Comparison of ENCODE assay signal across 26 cellular contexts in the genomic region with DNA sequence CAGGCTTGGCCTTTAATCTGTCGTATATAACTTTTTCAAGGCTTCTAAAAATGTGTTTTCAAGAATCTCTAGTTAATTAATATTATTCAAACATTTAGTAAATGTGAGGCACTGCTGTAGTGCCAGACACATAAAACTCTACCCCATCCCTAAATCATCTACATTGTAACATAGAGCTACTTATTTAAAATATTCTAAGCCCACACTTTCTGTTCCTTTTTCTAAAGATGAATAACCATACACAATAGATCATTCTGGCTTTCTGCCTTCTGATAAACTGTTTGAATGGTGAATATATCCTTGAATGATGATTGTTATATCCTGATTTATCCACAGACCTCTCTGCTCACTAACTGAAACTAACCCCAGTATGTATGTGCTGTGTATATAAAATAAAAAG.
"Had no signal": no experiment of that assay in that cellular context is flagged by ENCODE, and none has a peak within 500 bp of the region (broad histone marks: within the 10 kb centered on the region; RNA-seq: fewer than 3 reads in every experiment).

No MANE protein-coding gene starts in this region.

- H3K9me3 ChIP-seq: ascending aorta, gastroesophageal sphincter, right lobe of liver, thoracic aorta had no signal

- H3K27ac Mint-ChIP-seq: activated naive CD4-positive, alpha-beta T cell treated with anti-CD3 and anti-CD28 coated beads, Interleukin-2, amount 10 ng/mL, durations not matched to agents 7 days and 5 days; activated naive CD8-positive, alpha-beta T cell treated with anti-CD3 and anti-CD28 coated beads, Interleukin-2, amount 10 ng/mL, durations not matched to agents 7 days and 5 days; brain; neural progenitor cell; progenitor cell of endocrine pancreas had no signal

- H3K9me3 Mint-ChIP-seq: activated naive CD4-positive, alpha-beta T cell treated with anti-CD3 and anti-CD28 coated beads, Interleukin-2, amount 10 ng/mL, durations not matched to agents 7 days and 5 days; effector memory CD8-positive, alpha-beta T cell had no signal

- H2AFZ ChIP-seq: neural progenitor cell had no signal

- H3K4me2 ChIP-seq: neural progenitor cell had no signal

- H3K4me3 Mint-ChIP-seq: activated naive CD4-positive, alpha-beta T cell treated with anti-CD3 and anti-CD28 coated beads, Interleukin-2, amount 10 ng/mL, durations not matched to agents 7 days and 5 days; activated naive CD8-positive, alpha-beta T cell treated with anti-CD3 and anti-CD28 coated beads, Interleukin-2, amount 10 ng/mL, durations not matched to agents 7 days and 5 days; brain; effector memory CD8-positive, alpha-beta T cell; naive thymus-derived CD8-positive, alpha-beta T cell; neural progenitor cell had no signal

- H3K27me3 ChIP-seq: ascending aorta, cardiac muscle cell, dorsolateral prefrontal cortex, gastroesophageal sphincter, neural progenitor cell, right lobe of liver had no signal

- H3K4me3 ChIP-seq: ascending aorta, cardiac muscle cell, coronary artery, dorsolateral prefrontal cortex, gastroesophageal sphincter, neural progenitor cell, right lobe of liver, thoracic aorta had no signal

- H3K36me3 ChIP-seq: ascending aorta, cardiac muscle cell, gastroesophageal sphincter, neural progenitor cell, right lobe of liver, thoracic aorta had no signal

- H3K4me1 ChIP-seq: ascending aorta, neural progenitor cell, right lobe of liver had no signal

- ATAC-seq: effector memory CD8-positive, alpha-beta T cell; gastroesophageal sphincter; naive thymus-derived CD8-positive, alpha-beta T cell; right lobe of liver; stimulated activated naive CD8-positive, alpha-beta T cell treated with anti-CD3 and anti-CD28 coated beads, Interleukin-15, Interleukin-2, amounts not matched to agents 100 U/mL and 50 U/mL, for 24 hours had no signal

- DNase-seq: activated CD4-positive, alpha-beta T cell treated with anti-CD3 and anti-CD28 coated beads for 48 hours; activated CD4-positive, alpha-beta T cell treated with anti-CD3 and anti-CD28 coated beads, Interleukin-2, amount 50 U/mL, for 48 hours; activated CD8-positive, alpha-beta memory T cell treated with anti-CD3 and anti-CD28 coated beads for 24 hours; activated gamma-delta T cell; activated naive CD4-positive, alpha-beta T cell treated with anti-CD3 and anti-CD28 coated beads, Interleukin-2, amount 10 ng/mL, durations not matched to agents 7 days and 5 days; activated naive CD8-positive, alpha-beta T cell treated with anti-CD3 and anti-CD28 coated beads, Interleukin-2, amount 10 ng/mL, durations not matched to agents 7 days and 5 days; dorsolateral prefrontal cortex; effector memory CD8-positive, alpha-beta T cell; erythroblast; hippocampal formation; midbrain; naive thymus-derived CD8-positive, alpha-beta T cell; occipital lobe; right lobe of liver; stimulated activated CD4-positive, alpha-beta T cell treated with anti-CD3 and anti-CD28 coated beads, Interleukin-2, amount 100 ng/mL, for 48 hours; stimulated activated naive CD8-positive, alpha-beta T cell treated with anti-CD3 and anti-CD28 coated beads, Interleukin-15, Interleukin-2, amounts not matched to agents 100 U/mL and 50 U/mL, for 24 hours; trophoblast cell had no signal

- H3K27ac ChIP-seq: ascending aorta, cardiac muscle cell, coronary artery, dorsolateral prefrontal cortex, gastroesophageal sphincter, neural progenitor cell, right lobe of liver, thoracic aorta had no signal

- H3K9ac ChIP-seq: neural progenitor cell had no signal

- H3K27me3 Mint-ChIP-seq: activated naive CD4-positive, alpha-beta T cell treated with anti-CD3 and anti-CD28 coated beads, Interleukin-2, amount 10 ng/mL, durations not matched to agents 7 days and 5 days; activated naive CD8-positive, alpha-beta T cell treated with anti-CD3 and anti-CD28 coated beads, Interleukin-2, amount 10 ng/mL, durations not matched to agents 7 days and 5 days; brain; effector memory CD8-positive, alpha-beta T cell; naive thymus-derived CD8-positive, alpha-beta T cell; progenitor cell of endocrine pancreas had no signal

- FAIRE-seq: urothelium cell line had no signal
